In the genomic region with DNA sequence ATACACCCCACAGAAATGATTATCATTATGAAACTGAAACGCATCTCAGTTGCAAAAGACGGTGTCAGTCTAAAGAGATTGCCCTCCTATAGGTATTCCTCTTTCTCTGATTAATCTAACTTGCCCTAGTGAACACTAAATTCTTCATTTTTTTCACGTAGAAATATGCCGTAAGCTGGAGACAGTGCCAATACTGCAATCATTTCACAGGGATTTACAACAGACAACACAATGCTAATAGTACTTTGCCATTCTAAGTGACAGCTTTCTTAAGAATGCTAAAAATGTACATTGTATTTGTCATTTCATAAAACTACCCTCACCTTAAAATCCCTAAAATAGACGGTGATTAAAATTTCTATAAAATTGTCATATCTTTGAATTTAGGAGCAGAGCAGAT, we compare ENCODE assay signal across 18 cellular contexts. TPM values are rescaled to one million over a fixed set of nuclear protein-coding genes. Genes with fewer than 3 reads are reported as not detected.
"Had no signal": no experiment of that assay in that cellular context is flagged by ENCODE, and none has a peak within 500 bp of the region (broad histone marks: within the 10 kb centered on the region; RNA-seq: fewer than 3 reads in every experiment).

No MANE protein-coding gene starts in this region.

- H3K9me3 Mint-ChIP-seq: activated CD4-positive, alpha-beta memory T cell treated with anti-CD3 and anti-CD28 coated beads for 36 hours; activated naive CD8-positive, alpha-beta T cell treated with anti-CD3 and anti-CD28 coated beads, Interleukin-2, amount 10 ng/mL, durations not matched to agents 7 days and 5 days had no signal

- H3K4me3 Mint-ChIP-seq: activated CD4-positive, alpha-beta memory T cell treated with anti-CD3 and anti-CD28 coated beads for 36 hours; activated naive CD8-positive, alpha-beta T cell treated with anti-CD3 and anti-CD28 coated beads, Interleukin-2, amount 10 ng/mL, durations not matched to agents 7 days and 5 days had no signal

- ATAC-seq: left lobe of liver, right lobe of liver had no signal

- H3K9me3 ChIP-seq: ascending aorta, colonic mucosa, right lobe of liver, SK-N-SH had no signal

- H3K27ac ChIP-seq: ascending aorta, cardiac muscle cell, colonic mucosa, epithelial cell of prostate, right lobe of liver, VCaP had no signal

- H3K4me2 ChIP-seq: SK-N-SH had no signal

- H3K36me3 Mint-ChIP-seq: activated CD4-positive, alpha-beta memory T cell treated with anti-CD3 and anti-CD28 coated beads for 36 hours had no signal

- H3K4me3 ChIP-seq: ascending aorta, cardiac muscle cell, colonic mucosa, right lobe of liver had no signal

- H3K36me3 ChIP-seq: ascending aorta, cardiac muscle cell, colonic mucosa, right lobe of liver had no signal

- H3K9ac ChIP-seq: SK-N-SH had no signal

- H3K27ac Mint-ChIP-seq: activated CD4-positive, alpha-beta memory T cell treated with anti-CD3 and anti-CD28 coated beads for 36 hours; activated naive CD8-positive, alpha-beta T cell treated with anti-CD3 and anti-CD28 coated beads, Interleukin-2, amount 10 ng/mL, durations not matched to agents 7 days and 5 days had no signal

- H3K4me1 ChIP-seq: colonic mucosa had no signal

- DNase-seq: activated CD4-positive, alpha-beta memory T cell treated with anti-CD3 and anti-CD28 coated beads for 36 hours; activated gamma-delta T cell treated with Interleukin-2 at 50 U/mL for 16 hours; activated naive CD8-positive, alpha-beta T cell treated with anti-CD3 and anti-CD28 coated beads, Interleukin-2, amount 10 ng/mL, durations not matched to agents 7 days and 5 days; activated T-cell treated with anti-CD3 and anti-CD28 coated beads, Interleukin-2, amount 50 U/mL, for 48 hours; colonic mucosa; effector CD8-positive, alpha-beta T cell; mesendoderm; posterior cingulate gyrus; right lobe of liver; SK-N-SH; stimulated activated CD4-positive, alpha-beta T cell treated with anti-CD3 and anti-CD28 coated beads, Interleukin-2, amount 100 ng/mL, for 48 hours; stimulated activated naive CD4-positive, alpha-beta T cell treated with Interleukin-2 at 50 U/mL for 16 hours; T-helper 1 cell had no signal

RNA-seq across cellular contexts. Expression of a gene that starts 9.2 kb away (rescaled TPM):
- total RNA-seq: activated CD4-positive, alpha-beta memory T cell treated with anti-CD3 and anti-CD28 coated beads for 36 hours; activated naive CD8-positive, alpha-beta T cell treated with anti-CD3 and anti-CD28 coated beads, Interleukin-2, amount 10 ng/mL, durations not matched to agents 7 days and 5 days; left lobe of liver had no signal
- polyA plus RNA-seq: SK-N-SH had no signal
